8 cellular contexts compared by ENCODE assay signal in the genomic region with DNA sequence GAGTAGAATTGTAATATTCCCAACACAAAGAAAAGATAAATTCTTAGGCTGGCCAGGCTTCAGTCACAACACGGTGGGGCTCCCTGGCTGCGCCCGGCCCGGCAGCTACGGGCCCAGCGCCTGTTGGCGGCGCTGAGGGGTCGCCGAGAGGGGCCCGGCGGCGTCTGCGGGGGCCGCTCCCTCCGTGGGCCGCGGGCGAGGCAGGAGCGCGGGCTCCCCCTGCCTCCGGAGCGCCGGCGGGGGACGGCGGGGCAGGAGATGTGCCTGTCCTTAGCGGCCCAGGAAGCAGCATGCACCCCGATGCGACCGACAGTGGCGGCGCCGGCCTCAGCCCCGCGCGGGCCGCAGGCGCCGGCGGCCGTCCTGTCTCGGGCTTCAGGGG.
DNase-seq lines count a peak whose midpoint lies in the region; ATAC-seq and TF ChIP-seq lines count a peak whose summit lies in the region.
"Not testable (repeated sequence)": the region's sequence is repeated elsewhere in the genome, so short reads cannot be mapped to it uniquely, and the experiment has no call there.

No MANE protein-coding gene starts in this region.

- H3K4me3 ChIP-seq in DND-41 (ENCODE audit: low read depth in 1 of 2, low read length in 2 of 2), result not testable (repeated sequence)

- H2AFZ ChIP-seq in DND-41 (ENCODE audit: low read depth, low read length), result not testable (repeated sequence)

- not testable (repeated sequence) for DNase-seq in DND-41; RWPE1 (ENCODE audit: low spot score)
- peak; percentile 75 for DNase-seq in activated effector memory CD4-positive, alpha-beta T cell treated with anti-CD3 and anti-CD28 coated beads, Interleukin-2, amount 50 U/mL, for 16 hours
- DNase-seq in fibroblast of peridontal ligament (ENCODE audit: extremely low read depth) (peak; percentile 13), mucosa of gallbladder (ENCODE audit: low spot score) (peak; percentile 11)
- DNase-seq in stimulated activated CD8-positive, alpha-beta memory T cell treated with anti-CD3 and anti-CD28 coated beads, Interleukin-15, amount 100 ng/mL, for 48 hours (ENCODE audit: low read depth in 2 of 2), result peak; percentile 30 to 31

- not testable (repeated sequence) for H3K4me1 ChIP-seq in DND-41 (ENCODE audit: insufficient read depth, low read length)

- not testable (repeated sequence) for H4K20me1 ChIP-seq in DND-41 (ENCODE audit: insufficient read depth, low read length)

- POLR2A ChIA-PET in RWPE1 (lab: Yijun Ruan, JAX; ENCODE audit: low non-redundant PET), result not testable (repeated sequence)

- ATAC-seq in DND-41 (ENCODE audit: insufficient read depth, low read depth) (0 out of 3 replicates have a peak, but pooled peaks have one; percentile 40), GM21526 (IDR thresholded peaks at IDR 0.05; ENCODE audit: low FRiP score, unreplicated experiment) (peak; percentile 59), HG03432 (IDR thresholded peaks at IDR 0.05; ENCODE audit: unreplicated experiment) (peak; percentile 65)

- H3K27me3 ChIP-seq in DND-41 (ENCODE audit: insufficient read depth, low read length, poor library complexity), result peaks cover 15% of the 10 kb centered on the region

- not testable (repeated sequence) for H3K36me3 ChIP-seq in DND-41 (ENCODE audit: insufficient read depth, low read length)

- not testable (repeated sequence) for H3K9me3 ChIP-seq in DND-41 (ENCODE audit: insufficient read depth, low read length, severe bottlenecking)

- CTCF ChIA-PET in RWPE1 (lab: Yijun Ruan, JAX), result interaction anchor here (0.8 to 1.5 kb wide), 2 partner anchors 21 to 93 kb away, joined by 3 read pairs; no protein-coding TSS in a partner anchor

- not testable (repeated sequence) for TF ChIP-seq CTCF in DND-41 (IDR thresholded peaks at IDR 0.05; ENCODE audit: borderline replicate concordance, extremely low read depth, low read length, poor library complexity, severe bottlenecking)
- TF ChIP-seq CTCF in RWPE1 (conservative IDR thresholded peaks at IDR 0.05; ENCODE audit: low read depth), result peak; percentile 44

- H3K9ac ChIP-seq in DND-41 (ENCODE audit: low read depth, low read length), result not testable (repeated sequence)

- H3K4me2 ChIP-seq in DND-41 (ENCODE audit: insufficient read depth, low read length), result not testable (repeated sequence)

- not testable (repeated sequence) for H3K27ac ChIP-seq in DND-41 (ENCODE audit: low read length)
- H3K27ac ChIP-seq in RWPE1, result peak overlapping the region; percentile 79

- not testable (repeated sequence) for H3K79me2 ChIP-seq in DND-41 (ENCODE audit: insufficient read depth, low read length)
